In the genomic region with DNA sequence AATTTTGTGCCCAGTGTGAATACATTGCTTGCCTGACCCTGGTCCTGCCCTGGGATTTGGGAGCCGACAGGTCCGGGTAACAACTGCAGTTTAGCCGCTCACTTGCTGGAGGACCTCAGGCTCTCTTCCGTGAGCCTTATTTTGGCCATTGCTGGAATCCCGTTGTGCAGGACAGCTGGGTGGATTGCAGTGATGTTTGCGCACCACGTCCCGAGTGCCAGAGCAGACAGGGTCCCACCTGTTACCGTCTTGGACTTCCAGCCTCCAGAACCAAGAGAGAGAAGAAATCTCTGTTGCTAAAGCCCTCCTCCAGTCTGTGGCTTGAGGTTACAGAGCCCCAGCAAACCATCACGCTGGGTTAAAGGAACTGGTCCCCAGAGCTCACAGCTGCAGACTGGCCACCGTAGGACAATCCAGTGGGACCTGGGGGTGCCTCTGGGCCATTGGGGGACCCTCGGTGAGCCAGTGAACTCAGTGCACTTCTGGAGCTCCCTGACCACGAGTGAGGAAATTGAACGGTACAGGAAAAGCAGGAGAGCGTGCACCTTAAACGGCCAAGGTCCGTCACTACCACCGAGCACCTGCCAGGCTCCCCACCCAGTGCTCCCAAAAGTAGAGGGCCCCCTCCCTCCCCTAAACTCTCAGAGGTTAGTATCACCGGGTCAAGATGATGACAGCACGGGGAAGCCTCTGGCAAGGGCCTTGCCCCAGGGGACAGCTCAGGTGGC, we compare ENCODE assay signal across 14 cellular contexts.
A peak's percentile ranks its signal among the peaks of the same experiment; 100 is the strongest.
DNase-seq lines count a peak whose midpoint lies in the region; ATAC-seq, FAIRE-seq and TF ChIP-seq lines count a peak whose summit lies in the region.
"Had no signal": no experiment of that assay in that cellular context is flagged by ENCODE, and none has a peak within 500 bp of the region (broad histone marks: within the 10 kb centered on the region; RNA-seq: fewer than 3 reads in every experiment).

No MANE protein-coding gene starts in this region.

- H3K4me3 ChIP-seq in DOHH2 (ENCODE audit: low read length): peak overlapping the region; percentile 47
- H3K4me3 ChIP-seq: colonic mucosa had no signal

- CTCF ChIA-PET in activated B cell treated with CpG ODN at 0.5 μM for 24 hours (lab: Charles Lee): interaction anchor here (1.0 to 16.3 kb wide), 8 partner anchors 10 to 131 kb away, joined by 3 to 336 read pairs (median 16); a partner anchor contains a TSS

- H3K79me2 ChIP-seq in DOHH2 (ENCODE audit: control insufficient read depth, low read length): peaks cover 74% of the 10 kb centered on the region

- DNase-seq in GM18507 (ENCODE audit: extremely low spot score, insufficient read length, low read depth) (no peak), activated B cell treated with CpG ODN at 0.5 μM for 24 hours (no peak), naive B cell (no peak), NCI-H2196 treated with DMSO at 0.1 percent for 48 hours (lab: John Stamatoyannopoulos, UW; ENCODE audit: unreplicated experiment) (no peak)
- DNase-seq: CD8-positive, alpha-beta T cell; colonic mucosa; midbrain; OCI-M1; substantia nigra; T-helper 9 cell had no signal

- peaks cover 10% of the 10 kb centered on the region for H3K36me3 Mint-ChIP-seq in activated B cell treated with CpG ODN at 0.5 μM for 24 hours (ENCODE audit: low read depth)
- no peaks in the 10 kb centered on the region for H3K36me3 Mint-ChIP-seq in naive B cell
- H3K36me3 Mint-ChIP-seq: CD8-positive, alpha-beta T cell had no signal

- H3K27ac Mint-ChIP-seq in activated B cell treated with CpG ODN at 0.5 μM for 24 hours (peak overlapping the region; percentile 83), naive B cell (peak overlapping the region in 4 of 6 donors; percentile 3 to 91 (median 88))

- peaks cover 18% of the 10 kb centered on the region for H3F3A ChIP-seq in DOHH2 (ENCODE audit: control insufficient read depth, insufficient read depth)

- POLR2A ChIA-PET in activated B cell treated with CpG ODN at 0.5 μM for 24 hours (lab: Charles Lee): interaction anchor here (0.7 to 29.7 kb wide), 8 partner anchors 12 to 132 kb away, joined by 3 to 979 read pairs (median 36); a partner anchor contains a TSS

- peak; percentile 37 for TF ChIP-seq CTCF in DOHH2 (IDR thresholded peaks at IDR 0.05; ENCODE audit: low read depth, low read length, poor library complexity, severe bottlenecking)
- TF ChIP-seq CTCF in activated B cell treated with CpG ODN at 0.5 μM for 24 hours (IDR thresholded peaks at IDR 0.05): no peak

- H3K4me1 Mint-ChIP-seq in activated B cell treated with CpG ODN at 0.5 μM for 24 hours (peaks cover 82% of the 10 kb centered on the region), naive B cell (peaks cover 39 to 79% (median 59%) of the 10 kb centered on the region in 3 donors)

- intact Hi-C loops in activated B cell treated with CpG ODN at 0.5 μM for 24 hours (cut with micrococcal nuclease): loop anchor here (1.0 to 10.0 kb wide), 5 partner anchors 9 to 755 kb away; no protein-coding TSS in a partner anchor

- H3K4me2 ChIP-seq in DOHH2 (ENCODE audit: low read length): peak overlapping the region; percentile 67

- peak; percentile 89 for FAIRE-seq in GM18507 (lab: Jason Lieb, UNC)

- no peaks in the 10 kb centered on the region for H3K27me3 ChIP-seq in DOHH2 (ENCODE audit: control insufficient read depth, low read length)
- H3K27me3 ChIP-seq: colonic mucosa had no signal

- H3K27me3 Mint-ChIP-seq in activated B cell treated with CpG ODN at 0.5 μM for 24 hours (no peaks in the 10 kb centered on the region), naive B cell (no peaks in the 10 kb centered on the region)

- peaks cover 41% of the 10 kb centered on the region for H3K36me3 ChIP-seq in DOHH2 (ENCODE audit: control insufficient read depth, low read length)
- H3K36me3 ChIP-seq: colonic mucosa had no signal

- no peaks in the 10 kb centered on the region for H3K9me3 ChIP-seq in DOHH2 (ENCODE audit: control insufficient read depth, insufficient read depth, low read length)
- H3K9me3 ChIP-seq: colonic mucosa had no signal

- H3K9me3 Mint-ChIP-seq in activated B cell treated with CpG ODN at 0.5 μM for 24 hours (no peaks in the 10 kb centered on the region), naive B cell (no peaks in the 10 kb centered on the region)
- H3K9me3 Mint-ChIP-seq: CD8-positive, alpha-beta T cell had no signal

- H3K27ac ChIP-seq in DOHH2 (ENCODE audit: low read depth, low read length): peak overlapping the region; percentile 38
- H3K27ac ChIP-seq: HL-60 had no signal

- peaks cover 22% of the 10 kb centered on the region for H4K20me1 ChIP-seq in DOHH2 (ENCODE audit: control insufficient read depth, insufficient read depth, low read depth, low read length)

- H3K4me3 Mint-ChIP-seq in activated B cell treated with CpG ODN at 0.5 μM for 24 hours (peak overlapping the region; percentile 79), naive B cell (peak overlapping the region; percentile 48 to 84 (median 66))
- H3K4me3 Mint-ChIP-seq: CD8-positive, alpha-beta T cell had no signal

- no peak for ATAC-seq in activated B cell treated with CpG ODN at 0.5 μM for 24 hours (ENCODE audit: low read depth)
- ATAC-seq in naive B cell (ENCODE audit: low read depth in 2 of 2): no peak
- no peak for ATAC-seq in HG02642 (IDR thresholded peaks at IDR 0.05; ENCODE audit: poor library complexity, unreplicated experiment)
- no peak for ATAC-seq in activated CD4-positive, CD25-positive, alpha-beta regulatory T cell treated with anti-CD3 and anti-CD28 coated beads, Interleukin-2, amount 50 U/mL, for 24 hours
- ATAC-seq: CD8-positive, alpha-beta T cell had no signal

- H3K4me1 ChIP-seq in DOHH2 (ENCODE audit: control insufficient read depth, low read length): peaks cover 84% of the 10 kb centered on the region

- H3K9me2 ChIP-seq in DOHH2 (replicated peaks; ENCODE audit: control insufficient read depth, low read length): no peaks in the 10 kb centered on the region
